ENCODE assay signal across 26 cellular contexts in the genomic region with DNA sequence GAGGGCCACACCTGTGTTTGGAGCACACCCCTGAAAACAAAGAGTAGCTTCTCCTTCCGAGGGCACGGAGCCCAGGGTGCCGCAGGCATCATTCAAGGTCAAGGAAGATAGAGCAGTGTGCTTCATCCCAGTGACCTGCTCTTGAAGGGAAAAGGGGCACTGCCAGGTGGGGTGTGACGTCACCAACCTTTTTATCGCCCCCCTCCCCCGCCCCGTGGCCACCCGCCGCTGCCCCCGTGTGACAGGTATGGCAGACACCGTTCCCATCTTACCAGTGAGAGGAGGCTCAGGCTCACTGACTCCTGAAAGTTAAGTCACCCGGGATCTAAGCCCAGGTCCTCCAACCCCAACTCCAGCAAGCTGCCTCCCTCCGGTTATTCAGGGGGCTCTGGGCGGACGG.
"Had no signal": no experiment of that assay in that cellular context is flagged by ENCODE, and none has a peak within 500 bp of the region (broad histone marks: within the 10 kb centered on the region; RNA-seq: fewer than 3 reads in every experiment).

No MANE protein-coding gene starts in this region.

- DNase-seq: activated CD4-positive, alpha-beta T cell treated with anti-CD3 and anti-CD28 coated beads, Interleukin-2, amount 10 ng/mL, durations not matched to agents 24 days and 14 days; activated CD4-positive, alpha-beta T cell treated with anti-CD3 and anti-CD28 coated beads, Interleukin-2, amount 50 U/mL, for 4 hours; activated CD8-positive, alpha-beta T cell treated with anti-CD3 and anti-CD28 coated beads for 36 hours; activated effector memory CD4-positive, alpha-beta T cell treated with anti-CD3 and anti-CD28 coated beads, Interleukin-2, amount 50 U/mL, for 16 hours; activated naive CD4-positive, alpha-beta T cell; activated naive CD4-positive, alpha-beta T cell treated with anti-CD3 and anti-CD28 coated beads, Interleukin-2, amount 50 U/mL, for 16 hours; activated naive CD8-positive, alpha-beta T cell treated with anti-CD3 and anti-CD28 coated beads for 36 hours; activated T-cell treated with anti-CD3 and anti-CD28 coated beads, Interleukin-2, amount 50 U/mL, for 1 hour; activated T-cell treated with anti-CD3 and anti-CD28 coated beads, Interleukin-2, amount 50 U/mL, for 72 hours; amniotic stem cell; aorta; brain microvascular endothelial cell; central memory CD4-positive, alpha-beta T cell; Karpas-422; NCI-H1105; NCI-H1417 treated with DMSO at 0.1 percent for 48 hours; NCI-H187 treated with DMSO at 0.1 percent for 48 hours; NCI-H2081; NCI-H345; NCI-H524 treated with DMSO at 0.1 percent for 48 hours; SHP77; SJCRH30; T1000; WERI-Rb-1 had no signal

- H3K27ac ChIP-seq: brain microvascular endothelial cell, SJCRH30, SK-N-MC, WERI-Rb-1 had no signal

- H3K4me1 ChIP-seq: SJCRH30 had no signal

- H3K9me3 ChIP-seq: SJCRH30 had no signal

- H3K4me3 ChIP-seq: SJCRH30, SK-N-MC had no signal

- ATAC-seq: activated CD8-positive, alpha-beta T cell treated with anti-CD3 and anti-CD28 coated beads for 36 hours; activated T-cell treated with anti-CD3 and anti-CD28 coated beads, Interleukin-2, amount 50 U/mL, for 72 hours; activated T-helper 17 cell treated with anti-CD3 and anti-CD28 coated beads, Interleukin-2, amount 50 U/mL, for 72 hours had no signal

- H3K36me3 ChIP-seq: brain microvascular endothelial cell, SJCRH30, WERI-Rb-1 had no signal

- H3K27me3 ChIP-seq: brain microvascular endothelial cell, SJCRH30 had no signal
